Comparison of ENCODE assay signal across 1 cellular context in genomic region chr4:10671750-10672149, GRCh38.
TF ChIP-seq lines count a peak whose summit lies in the region.

No MANE protein-coding gene starts in this region.

TF ChIP-seq in GM23338, 12 proteins besides CTCF, POLR2A, EP300 and RAD21 (continued from another document):
- TF ChIP-seq REST (IDR thresholded peaks at IDR 0.05; ENCODE audit: unreplicated experiment) = no peak
